15 cellular contexts compared by ENCODE assay signal in genomic region chr1:182163821-182164223, GRCh38.
DNase-seq lines count a peak whose midpoint lies in the region; ATAC-seq and TF ChIP-seq lines count a peak whose summit lies in the region.
"Had no signal": no experiment of that assay in that cellular context is flagged by ENCODE, and none has a peak within 500 bp of the region (broad histone marks: within the 10 kb centered on the region; RNA-seq: fewer than 3 reads in every experiment).

No MANE protein-coding gene starts in this region.

- no peaks in the 10 kb centered on the region for H3K36me3 Mint-ChIP-seq in dendritic cell treated with granulocyte-macrophage colony-stimulating factor and Interleukin-4, amounts not matched to agents 40 ng/mL and 50 ng/mL, for 4 days (ENCODE audit: low read depth)
- H3K36me3 Mint-ChIP-seq: naive B cell had no signal

- H3K27me3 Mint-ChIP-seq in dendritic cell treated with granulocyte-macrophage colony-stimulating factor and Interleukin-4, amounts not matched to agents 40 ng/mL and 50 ng/mL, for 4 days, result no peaks in the 10 kb centered on the region

- peaks cover 28% of the 10 kb centered on the region for H3K4me1 Mint-ChIP-seq in dendritic cell treated with granulocyte-macrophage colony-stimulating factor and Interleukin-4, amounts not matched to agents 40 ng/mL and 50 ng/mL, for 4 days (ENCODE audit: low read depth)
- H3K4me1 Mint-ChIP-seq: activated CD4-positive, alpha-beta T cell treated with anti-CD3 and anti-CD28 coated beads for 36 hours; activated T-helper 17 cell treated with anti-CD3 and anti-CD28 coated beads, Interleukin-2, amount 50 U/mL, for 72 hours; naive B cell had no signal

- peak overlapping the region; percentile 53 for H3K27ac Mint-ChIP-seq in dendritic cell treated with granulocyte-macrophage colony-stimulating factor and Interleukin-4, amounts not matched to agents 40 ng/mL and 50 ng/mL, for 4 days
- H3K27ac Mint-ChIP-seq: activated CD4-positive, alpha-beta T cell treated with anti-CD3 and anti-CD28 coated beads for 36 hours; activated T-helper 17 cell treated with anti-CD3 and anti-CD28 coated beads, Interleukin-2, amount 50 U/mL, for 72 hours; naive B cell had no signal

- no peaks in the 10 kb centered on the region for H3K9me3 Mint-ChIP-seq in dendritic cell treated with granulocyte-macrophage colony-stimulating factor and Interleukin-4, amounts not matched to agents 40 ng/mL and 50 ng/mL, for 4 days
- H3K9me3 Mint-ChIP-seq: activated T-helper 17 cell treated with anti-CD3 and anti-CD28 coated beads, Interleukin-2, amount 50 U/mL, for 72 hours had no signal

- peaks cover 12% of the 10 kb centered on the region for H3K4me1 ChIP-seq in skeletal muscle satellite cell (ENCODE audit: control insufficient read depth, insufficient read depth, low read length)

- H3K36me3 ChIP-seq in skeletal muscle satellite cell (ENCODE audit: insufficient read depth, low read length), result no peaks in the 10 kb centered on the region
- H3K36me3 ChIP-seq: brain microvascular endothelial cell had no signal

- no peak overlapping the region for H3K4me3 ChIP-seq in skeletal muscle satellite cell (ENCODE audit: low read length)

- H3K9me3 ChIP-seq in skeletal muscle satellite cell (replicated peaks; ENCODE audit: low read length), result peaks cover 4% of the 10 kb centered on the region

- H3K4me3 Mint-ChIP-seq in dendritic cell treated with granulocyte-macrophage colony-stimulating factor and Interleukin-4, amounts not matched to agents 40 ng/mL and 50 ng/mL, for 4 days, result no peak overlapping the region
- H3K4me3 Mint-ChIP-seq: activated CD4-positive, alpha-beta T cell treated with anti-CD3 and anti-CD28 coated beads for 36 hours; activated T-helper 17 cell treated with anti-CD3 and anti-CD28 coated beads, Interleukin-2, amount 50 U/mL, for 72 hours had no signal

- no peak for TF ChIP-seq CTCF in GM10248 (IDR thresholded peaks at IDR 0.05; ENCODE audit: control extremely low read depth, extremely low read depth, low read depth, missing control alignments)

- no peak overlapping the region for H3K9ac ChIP-seq in skeletal muscle satellite cell (ENCODE audit: low read depth, low read length)

- peak overlapping the region; percentile 11 for H3K4me2 ChIP-seq in skeletal muscle satellite cell (ENCODE audit: low read length)

- POLR2A ChIA-PET in GM10248 (lab: Yijun Ruan, JAX), result no interaction called here

- ATAC-seq in HG03460 (IDR thresholded peaks at IDR 0.05; ENCODE audit: unreplicated experiment) (no peak), esophagus mucosa (no peak)
- ATAC-seq: activated CD4-positive, alpha-beta T cell treated with anti-CD3 and anti-CD28 coated beads for 36 hours; activated T-helper 17 cell treated with anti-CD3 and anti-CD28 coated beads, Interleukin-2, amount 50 U/mL, for 72 hours; HCT116; PC-3 had no signal

- intact Hi-C loops in dendritic cell treated with granulocyte-macrophage colony-stimulating factor and Interleukin-4, amounts not matched to agents 40 ng/mL and 50 ng/mL, for 4 days (cut with micrococcal nuclease), result no loop called here

- in situ Hi-C loops in G401 (cut with HindIII; ENCODE audit: low sequenced_read_pairs), result no loop called here

- H3K27me3 ChIP-seq in skeletal muscle satellite cell (ENCODE audit: control insufficient read depth, insufficient read depth, low read length), result no peaks in the 10 kb centered on the region
- H3K27me3 ChIP-seq: brain microvascular endothelial cell had no signal

- DNase-seq in G401 (ENCODE audit: low spot score) (peak; percentile 51), left kidney (ENCODE audit: low read depth, low spot score) (peak; percentile 8), HPDE6-E6E7 (ENCODE audit: extremely low spot score) (no peak), GM10248 (ENCODE audit: extremely low spot score) (no peak)
- DNase-seq: activated CD4-positive, alpha-beta T cell treated with anti-CD3 and anti-CD28 coated beads for 36 hours; AML-193; brain microvascular endothelial cell; naive B cell; PC-3 had no signal

- CTCF ChIA-PET in GM10248 (lab: Yijun Ruan, JAX), result interaction anchor here (1.0 kb wide), 1 partner anchor 20 kb away, joined by 3 read pairs; no protein-coding TSS in a partner anchor

Comparison
In these comparisons a context has a peak if more than half of its experiments do, and no peak if none do; other contexts are left out.
1. DNase-seq: peak in G401 (single experiment) and left kidney (single experiment); none in HPDE6-E6E7 (single experiment) and GM10248 (single experiment).